27 cellular contexts compared by ENCODE assay signal in genomic region chr17:73508057-73508930, GRCh38.
A peak's percentile ranks its signal among the peaks of the same experiment; 100 is the strongest.
DNase-seq lines count a peak whose midpoint lies in the region; TF ChIP-seq lines count a peak whose summit lies in the region.
"Had no signal": no experiment of that assay in that cellular context is flagged by ENCODE, and none has a peak within 500 bp of the region (broad histone marks: within the 10 kb centered on the region; RNA-seq: fewer than 3 reads in every experiment).

No MANE protein-coding gene starts in this region.

- DNase-seq in DMS 273 (lab: John Stamatoyannopoulos, UW; ENCODE audit: unreplicated experiment) (peak; percentile 24), DMS 273 treated with DMSO at 0.1 percent for 48 hours (lab: John Stamatoyannopoulos, UW) (no peak), NCI-H2171 treated with DMSO at 0.1 percent for 48 hours (lab: John Stamatoyannopoulos, UW) (peak; percentile 94), SW480 (ENCODE audit: low spot score) (peak; percentile 17), progenitor cell of endocrine pancreas (ENCODE audit: low spot score, unreplicated experiment) (no peak), HuH-7.5 (ENCODE audit: low spot score) (no peak), NCI-H2227 treated with DMSO at 0.1 percent for 48 hours (lab: John Stamatoyannopoulos, UW) (no peak)
- DNase-seq in activated effector memory CD4-positive, alpha-beta T cell treated with Interleukin-2 at 50 U/mL for 16 hours = no peak
- DNase-seq: activated CD4-positive, alpha-beta memory T cell treated with anti-CD3 and anti-CD28 coated beads for 36 hours; activated naive CD4-positive, alpha-beta T cell; activated T-cell treated with anti-CD3 and anti-CD28 coated beads, Interleukin-2, amount 50 U/mL, for 72 hours; amniotic stem cell; Calu3; dorsolateral prefrontal cortex; gastrocnemius medialis; lower lobe of right lung; midbrain; naive thymus-derived CD4-positive, alpha-beta T cell; NCI-H2029; NCI-H345; NK-92 treated with Interleukin-12 subunit alpha and Interleukin-12 subunit beta, amount 100 ng/mL, for 24 hours; occipital lobe; PC-9; T-helper 17 cell; transverse colon had no signal

- H3K4me3 Mint-ChIP-seq in progenitor cell of endocrine pancreas (ENCODE audit: low read depth) = no peak overlapping the region
- H3K4me3 Mint-ChIP-seq: activated CD4-positive, alpha-beta memory T cell treated with anti-CD3 and anti-CD28 coated beads for 36 hours; activated T-cell treated with anti-CD3 and anti-CD28 coated beads, Interleukin-2, amount 50 U/mL, for 72 hours; IgD-negative memory B cell; naive thymus-derived CD4-positive, alpha-beta T cell; stimulated activated effector memory CD8-positive, alpha-beta T cell treated with anti-CD3 and anti-CD28 coated beads, Interleukin-12 subunit alpha, Interleukin-12 subunit beta, amount 100 ng/mL, for 72 hours; T-helper 17 cell had no signal

- H3K27ac Mint-ChIP-seq in progenitor cell of endocrine pancreas = peak overlapping the region; percentile 77
- H3K27ac Mint-ChIP-seq: activated CD4-positive, alpha-beta memory T cell treated with anti-CD3 and anti-CD28 coated beads for 36 hours; activated T-cell treated with anti-CD3 and anti-CD28 coated beads, Interleukin-2, amount 50 U/mL, for 72 hours; naive thymus-derived CD4-positive, alpha-beta T cell; stimulated activated effector memory CD8-positive, alpha-beta T cell treated with anti-CD3 and anti-CD28 coated beads, Interleukin-12 subunit alpha, Interleukin-12 subunit beta, amount 100 ng/mL, for 72 hours; T-helper 17 cell had no signal

- no peaks in the 10 kb centered on the region for H3K36me3 Mint-ChIP-seq in progenitor cell of endocrine pancreas (ENCODE audit: insufficient read depth)
- H3K36me3 Mint-ChIP-seq: activated CD4-positive, alpha-beta memory T cell treated with anti-CD3 and anti-CD28 coated beads for 36 hours; stimulated activated effector memory CD8-positive, alpha-beta T cell treated with anti-CD3 and anti-CD28 coated beads, Interleukin-12 subunit alpha, Interleukin-12 subunit beta, amount 100 ng/mL, for 72 hours had no signal

- H3K27me3 Mint-ChIP-seq in progenitor cell of endocrine pancreas = peaks cover 3% of the 10 kb centered on the region
- H3K27me3 Mint-ChIP-seq: activated CD4-positive, alpha-beta memory T cell treated with anti-CD3 and anti-CD28 coated beads for 36 hours; IgD-negative memory B cell had no signal

- no peaks in the 10 kb centered on the region for H3K9me3 Mint-ChIP-seq in progenitor cell of endocrine pancreas (ENCODE audit: low read depth)
- H3K9me3 Mint-ChIP-seq: activated CD4-positive, alpha-beta memory T cell treated with anti-CD3 and anti-CD28 coated beads for 36 hours; activated T-cell treated with anti-CD3 and anti-CD28 coated beads, Interleukin-2, amount 50 U/mL, for 72 hours; IgD-negative memory B cell; naive thymus-derived CD4-positive, alpha-beta T cell; stimulated activated effector memory CD8-positive, alpha-beta T cell treated with anti-CD3 and anti-CD28 coated beads, Interleukin-12 subunit alpha, Interleukin-12 subunit beta, amount 100 ng/mL, for 72 hours had no signal

- peaks cover 11% of the 10 kb centered on the region for H3K4me1 Mint-ChIP-seq in progenitor cell of endocrine pancreas (ENCODE audit: low read depth)

- TF ChIP-seq CTCF in progenitor cell of endocrine pancreas (IDR thresholded peaks at IDR 0.05; ENCODE audit: unreplicated experiment) = no peak

Comparison
In these comparisons a context has a peak if more than half of its experiments do, and no peak if none do; other contexts are left out.
1. DNase-seq: peak in DMS 273 (single experiment), NCI-H2171 treated with DMSO at 0.1 percent for 48 hours (single experiment) and SW480 (single experiment); none in DMS 273 treated with DMSO at 0.1 percent for 48 hours (single experiment), progenitor cell of endocrine pancreas (single experiment), HuH-7.5 (single experiment), NCI-H2227 treated with DMSO at 0.1 percent for 48 hours (single experiment) and activated effector memory CD4-positive, alpha-beta T cell treated with Interleukin-2 at 50 U/mL for 16 hours (single experiment).